ENCODE assay signal across 1 cellular context in genomic region chr3:138594935-138595259, GRCh38.
TF ChIP-seq lines count a peak whose summit lies in the region.

No MANE protein-coding gene starts in this region.

TF ChIP-seq in K562, 482 proteins besides CTCF, POLR2A, EP300 and RAD21 (continued from another document):
- no peak for TF ChIP-seq SPI1 (IDR thresholded peaks at IDR 0.05; ENCODE audit: borderline replicate concordance, low read depth, low read length)
- 0 out of 2 replicates have a peak, but pooled peaks have one; percentile 33 for TF ChIP-seq RREB1 (CRISPR knock-in tag; IDR thresholded peaks at IDR 0.05)
- no peak for TF ChIP-seq CEBPG (CRISPR knock-in tag; IDR thresholded peaks at IDR 0.05)
- TF ChIP-seq CEBPG (tag; conservative IDR thresholded peaks at IDR 0.05 in 1 of 2, IDR thresholded peaks at IDR 0.05 in 1 of 2) = peak in 1 of 2 experiments; percentile 12; a peak in 3 of 4 replicates
